In the genomic region with DNA sequence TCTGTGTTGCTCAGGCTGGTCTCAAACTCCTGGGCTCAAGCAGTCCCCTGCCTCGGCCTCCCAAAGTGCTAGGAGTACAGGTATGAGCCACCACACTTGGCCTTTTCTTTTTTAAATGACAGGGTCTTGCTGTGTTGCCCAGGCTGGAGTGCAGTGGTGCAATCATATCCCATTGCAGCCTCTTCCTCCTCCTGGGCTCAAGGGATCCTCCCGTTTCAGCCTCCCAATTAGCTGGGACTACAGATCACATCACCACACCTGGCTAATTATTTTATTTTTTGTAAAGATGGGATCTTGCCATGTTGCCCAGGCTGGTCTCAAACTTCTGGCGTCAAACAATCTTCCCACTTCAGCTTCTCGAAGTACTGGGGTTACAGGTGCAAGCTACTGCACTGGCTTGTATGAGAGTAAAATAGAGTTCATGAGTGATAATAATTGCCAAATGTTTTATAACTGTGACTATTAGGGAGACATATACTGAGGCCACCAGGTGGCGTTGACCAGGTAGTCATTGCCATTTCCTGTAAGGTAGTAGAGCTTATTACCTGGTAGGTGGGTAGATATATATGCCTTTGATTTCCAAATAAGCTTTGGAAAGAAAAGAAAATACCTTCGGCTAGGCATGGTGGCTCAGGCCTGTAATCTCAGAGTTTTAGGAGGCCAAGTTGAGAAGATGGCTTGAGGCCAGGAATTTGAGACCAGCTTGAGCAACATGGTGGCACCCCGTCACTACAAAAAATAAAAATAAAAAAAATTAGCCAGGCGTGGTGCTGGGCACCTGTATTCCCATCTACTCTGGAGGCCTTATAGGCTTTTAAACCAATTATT, we compare ENCODE assay signal across 9 cellular contexts. TPM values are rescaled to one million over a fixed set of nuclear protein-coding genes. Genes with fewer than 3 reads are reported as not detected.
DNase-seq lines count a peak whose midpoint lies in the region; ATAC-seq and TF ChIP-seq lines count a peak whose summit lies in the region.
"Had no signal": no experiment of that assay in that cellular context is flagged by ENCODE, and none has a peak within 500 bp of the region (broad histone marks: within the 10 kb centered on the region; RNA-seq: fewer than 3 reads in every experiment).

No MANE protein-coding gene starts in this region.

- intact Hi-C loops in Caco-2 (cut with micrococcal nuclease; ENCODE audit: unreplicated experiment) (loop anchor here (1.0 to 5.0 kb wide), 4 partner anchors 178 to 1011 kb away; partner anchors contain the start of gene ZC3H12C), CD14-positive monocyte (cut with micrococcal nuclease) (loop anchor here (5.0 to 10.0 kb wide), 5 partner anchors 50 to 483 kb away; partner anchors contain the start of gene RDX (in 2 of the 2))

- H3K36me3 Mint-ChIP-seq in Caco-2 (ENCODE audit: insufficient read depth, unreplicated experiment) (peaks cover 41% of the 10 kb centered on the region), CD14-positive monocyte (peaks cover 31 to 39% of the 10 kb centered on the region in 2 donors)

- H3K4me3 Mint-ChIP-seq in Caco-2 (ENCODE audit: unreplicated experiment): no peak overlapping the region
- no peak overlapping the region for H3K4me3 Mint-ChIP-seq in CD14-positive monocyte

- H3K9me3 Mint-ChIP-seq in Caco-2 (ENCODE audit: unreplicated experiment): peaks cover 12% of the 10 kb centered on the region
- H3K9me3 Mint-ChIP-seq in CD14-positive monocyte: peaks cover 0 to 3% (median 0%) of the 10 kb centered on the region in 7 donors

- DNase-seq in Caco-2: peak; percentile 58 to 64
- DNase-seq in NCI-H510A treated with DMSO at 0.1 percent for 48 hours (lab: John Stamatoyannopoulos, UW): peak; percentile 44
- no peak for DNase-seq in foreskin keratinocyte
- no peak for DNase-seq in EL
- no peak for DNase-seq in SIG-M5 treated with dmso at 0.1 percent for 504 hours (lab: John Stamatoyannopoulos, UW; ENCODE audit: unreplicated experiment)
- no peak for DNase-seq in CD14-positive monocyte (ENCODE audit: low spot score)
- DNase-seq in cerebellum (ENCODE audit: low spot score): no peak
- DNase-seq: testis had no signal

- H3K27me3 Mint-ChIP-seq in Caco-2 (ENCODE audit: insufficient read depth, unreplicated experiment) (no peaks in the 10 kb centered on the region), CD14-positive monocyte (ENCODE audit: low read depth in 3 of 3) (peaks cover 0 to 2% (median 0%) of the 10 kb centered on the region in 3 donors)

- peaks cover 33% of the 10 kb centered on the region for H3K4me1 Mint-ChIP-seq in Caco-2 (ENCODE audit: low read depth, unreplicated experiment)
- peaks cover 23% of the 10 kb centered on the region for H3K4me1 Mint-ChIP-seq in CD14-positive monocyte

- CTCF ChIA-PET in Caco-2 (lab: Charles Lee): interaction anchor here (0.6 to 1.8 kb wide), 17 partner anchors 9 to 1522 kb away, joined by 3 to 15 read pairs (median 4); no protein-coding TSS in a partner anchor

- H3K4me1 ChIP-seq in Caco-2 (peaks cover 30% of the 10 kb centered on the region), foreskin keratinocyte (peaks cover 22% of the 10 kb centered on the region)

- POLR2A ChIA-PET in Caco-2 (lab: Charles Lee): no interaction called here

- peak; percentile 11 for ATAC-seq in GM19397 (IDR thresholded peaks at IDR 0.05; ENCODE audit: unreplicated experiment)
- peak; percentile 46 for ATAC-seq in foreskin keratinocyte

- no TSS peak for BruUV-seq in Caco-2 (replicated peaks; lab: Mats Ljungman, UMichigan)

- TF ChIP-seq CTCF in Caco-2 (IDR thresholded peaks at IDR 0.05; ENCODE audit: insufficient read depth in 1 of 2, low read depth in 1 of 2, low read length in 1 of 2, severe bottlenecking in 1 of 2, unreplicated experiment in 1 of 2) (peak; percentile 62 to 63), foreskin keratinocyte (conservative IDR thresholded peaks at IDR 0.05) (peak; percentile 63), CD14-positive monocyte (IDR thresholded peaks at IDR 0.05) (no peak)

- no peak overlapping the region for H3K4me3 ChIP-seq in Caco-2 (ENCODE audit: low read depth, low read length)
- H3K4me3 ChIP-seq: testis had no signal

- H3K27ac ChIP-seq in foreskin keratinocyte: no peak overlapping the region
- H3K27ac ChIP-seq: testis had no signal

- H3K9me3 ChIP-seq in Caco-2: no peaks in the 10 kb centered on the region; the same call in 1 of the 2 replicates
- H3K9me3 ChIP-seq: testis had no signal

- peaks cover 2% of the 10 kb centered on the region; the same call in 1 of the 2 replicates for H3K36me3 ChIP-seq in Caco-2 (ENCODE audit: control insufficient read depth, insufficient read depth, low read length)

- H3K27me3 ChIP-seq in Caco-2 (replicated peaks; ENCODE audit: control insufficient read depth, insufficient read depth, low read length) (no peaks in the 10 kb centered on the region), foreskin keratinocyte (no peaks in the 10 kb centered on the region)
- H3K27me3 ChIP-seq: testis had no signal

- no peak overlapping the region for H3K27ac Mint-ChIP-seq in Caco-2 (ENCODE audit: unreplicated experiment)
- H3K27ac Mint-ChIP-seq in CD14-positive monocyte: peak overlapping the region in 1 of 7 donors; percentile 60

RNA-seq across cellular contexts. Expression of gene FDX1, which starts 5.4 kb away (rescaled TPM):
- 29.5 and 29.9 TPM in 2 replicates for total RNA-seq in Caco-2 (2022)
- 10.6 and 11.0 TPM in 2 replicates for total RNA-seq in foreskin keratinocyte
- 8.7 and 10.0 TPM in 2 replicates for polyA plus RNA-seq in foreskin keratinocyte
- 10 to 100 TPM; 12.8 to 20.2 TPM for polyA plus RNA-seq in CD14-positive monocyte
- total RNA-seq in cerebellum: 8.4 TPM

Comparison
In these comparisons a context has a peak if more than half of its experiments do, and no peak if none do; other contexts are left out.
1. DNase-seq: peak in Caco-2 (2 of 2) and NCI-H510A treated with DMSO at 0.1 percent for 48 hours (single experiment); none in foreskin keratinocyte (0 of 2), EL (single experiment), SIG-M5 treated with dmso at 0.1 percent for 504 hours (single experiment), CD14-positive monocyte (single experiment) and cerebellum (single experiment).